Comparison of ENCODE assay signal across 29 cellular contexts in genomic region chr15:59334063-59334415, GRCh38. TPM values are rescaled to one million over a fixed set of nuclear protein-coding genes. Genes with fewer than 3 reads are reported as not detected.
DNase-seq lines count a peak whose midpoint lies in the region; ATAC-seq, FAIRE-seq and TF ChIP-seq lines count a peak whose summit lies in the region.
"Had no signal": no experiment of that assay in that cellular context is flagged by ENCODE, and none has a peak within 500 bp of the region (broad histone marks: within the 10 kb centered on the region; RNA-seq: fewer than 3 reads in every experiment).

No MANE protein-coding gene starts in this region.

- H3K27ac ChIP-seq in A549 (peak overlapping the region; percentile 9 to 85; a peak in 4 of 6 replicates), DOHH2 (ENCODE audit: low read depth, low read length) (no peak overlapping the region), RWPE2 (ENCODE audit: poor library complexity, severe bottlenecking) (peak overlapping the region; percentile 7), lower lobe of right lung (no peak overlapping the region)
- H3K27ac ChIP-seq: BLaER1 treated with 17β-estradiol and CSF1 and Interleukin-3, amounts not matched to agents 10 nM and 100 nM; KMS-11; SK-N-MC had no signal

- intact Hi-C loops in lower lobe of right lung (cut with DNase I), result no loop called here
- intact Hi-C loops in head of caudate nucleus (cut with DNase I), result no loop called here

- POLR2A ChIA-PET in A549 (lab: Yijun Ruan, JAX), result interaction anchor here (0.7 kb wide), 1 partner anchor 39 kb away, joined by 4 read pairs; the partner anchor contains the start of gene MYO1E

- ATAC-seq in A549 (no peak), RWPE2 (ENCODE audit: low read depth) (no peak; the same call in 2 of the 3 replicates), memory B cell (ENCODE audit: low read depth) (no peak), lower lobe of right lung (no peak)
- ATAC-seq: Panc1 had no signal

- no peaks in the 10 kb centered on the region for H3K36me3 ChIP-seq in DOHH2 (ENCODE audit: control insufficient read depth, low read length)
- H3K36me3 ChIP-seq in RWPE2 (ENCODE audit: low read depth), result peaks cover 14% of the 10 kb centered on the region; the same call in 1 of the 2 replicates
- H3K36me3 ChIP-seq in lower lobe of right lung, result no peaks in the 10 kb centered on the region
- H3K36me3 ChIP-seq: BLaER1 treated with 17β-estradiol and CSF1 and Interleukin-3, amounts not matched to agents 10 nM and 100 nM had no signal

- no peaks in the 10 kb centered on the region for H3K9me3 Mint-ChIP-seq in memory B cell
- H3K9me3 Mint-ChIP-seq: CD4-positive, alpha-beta memory T cell; HFFc6; IgD-negative memory B cell had no signal

- H3F3A ChIP-seq in DOHH2 (ENCODE audit: control insufficient read depth, insufficient read depth), result 0 out of 2 replicates have a peak, but pooled peaks cover 3% of the 10 kb centered on the region

- H3K27me3 Mint-ChIP-seq in memory B cell, result no peaks in the 10 kb centered on the region
- H3K27me3 Mint-ChIP-seq: IgD-negative memory B cell had no signal

- H3K4me2 ChIP-seq in A549 (peak overlapping the region; percentile 77), DOHH2 (ENCODE audit: low read length) (peak overlapping the region; percentile 70)
- H3K4me2 ChIP-seq: KMS-11 had no signal

- TF ChIP-seq EP300 in A549 (IDR thresholded peaks at IDR 0.05), result no peak

- no peaks in the 10 kb centered on the region for H3K9me2 ChIP-seq in DOHH2 (replicated peaks; ENCODE audit: control insufficient read depth, low read length)

- TF ChIP-seq RAD21 in A549 (conservative IDR thresholded peaks at IDR 0.05 in 1 of 2, IDR thresholded peaks at IDR 0.05 in 1 of 2), result no peak

- H3K27me3 ChIP-seq in DOHH2 (ENCODE audit: control insufficient read depth, low read length) (no peaks in the 10 kb centered on the region), RWPE2 (ENCODE audit: insufficient read depth, poor library complexity, severe bottlenecking) (no peaks in the 10 kb centered on the region), lower lobe of right lung (ENCODE audit: low read depth) (no peaks in the 10 kb centered on the region)
- H3K27me3 ChIP-seq: BLaER1 treated with 17β-estradiol and CSF1 and Interleukin-3, amounts not matched to agents 10 nM and 100 nM had no signal

- peaks cover 81% of the 10 kb centered on the region for H3K4me1 ChIP-seq in A549
- peaks cover 70% of the 10 kb centered on the region for H3K4me1 ChIP-seq in DOHH2 (ENCODE audit: control insufficient read depth, low read length)
- peaks cover 30% of the 10 kb centered on the region for H3K4me1 ChIP-seq in RWPE2 (ENCODE audit: insufficient read depth, poor library complexity, severe bottlenecking)
- H3K4me1 ChIP-seq in lower lobe of right lung, result peaks cover 27% of the 10 kb centered on the region

- peaks cover 45% of the 10 kb centered on the region for H3K4me1 Mint-ChIP-seq in memory B cell
- H3K4me1 Mint-ChIP-seq: CD4-positive, alpha-beta memory T cell had no signal

- CTCF ChIA-PET in A549 (lab: Yijun Ruan, JAX), result interaction anchor here (1.2 to 1.8 kb wide), 2 partner anchors 54 to 160 kb away, joined by 3 to 4 read pairs; no protein-coding TSS in a partner anchor

- DNase-seq in A549 (ENCODE audit: low read depth in 1 of 2, low spot score in 1 of 2) (no peak), RWPE2 (ENCODE audit: low spot score) (no peak), memory B cell (ENCODE audit: low spot score in 2 of 2) (no peak), DMS153 treated with DMSO at 0.1 percent for 48 hours (lab: John Stamatoyannopoulos, UW; ENCODE audit: unreplicated experiment) (no peak), lower lobe of right lung (no peak), head of caudate nucleus (no peak)
- DNase-seq: 8988T; CD4-positive, alpha-beta memory T cell; COR-L47; DMS 273 treated with DMSO at 0.1 percent for 48 hours; DMS79 treated with DMSO at 0.1 percent for 48 hours; HFFc6; NCI-H1048; NCI-H1417; NCI-H1694; NCI-H2029 treated with DMSO at 0.1 percent for 48 hours; NCI-H2171; NCI-H226; NCI-H510A; SIG-M5; SW 1271 had no signal

- no peak for FAIRE-seq in A549 (lab: Jason Lieb, UNC)
- FAIRE-seq: GM19239, H54 had no signal

- H3K9me3 ChIP-seq in A549 (no peaks in the 10 kb centered on the region), DOHH2 (ENCODE audit: control insufficient read depth, insufficient read depth, low read length) (no peaks in the 10 kb centered on the region), RWPE2 (ENCODE audit: severe bottlenecking) (no peaks in the 10 kb centered on the region), lower lobe of right lung (no peaks in the 10 kb centered on the region)
- H3K9me3 ChIP-seq: BLaER1 treated with 17β-estradiol and CSF1 and Interleukin-3, amounts not matched to agents 10 nM and 100 nM had no signal

- 75% methylated on average over 4 of the region's 4 CpGs for WGBS in A549 (ENCODE audit: missing lambda C conversion rate)

- H3K4me3 ChIP-seq in A549 (no peak overlapping the region), DOHH2 (ENCODE audit: low read length) (no peak overlapping the region), RWPE2 (ENCODE audit: severe bottlenecking) (no peak overlapping the region), lower lobe of right lung (no peak overlapping the region)
- H3K4me3 ChIP-seq: BLaER1 treated with 17β-estradiol and CSF1 and Interleukin-3, amounts not matched to agents 10 nM and 100 nM; SK-N-MC had no signal

- H3K36me3 Mint-ChIP-seq in memory B cell, result no peaks in the 10 kb centered on the region
- H3K36me3 Mint-ChIP-seq: CD4-positive, alpha-beta memory T cell had no signal

- no peak overlapping the region for H3K4me3 Mint-ChIP-seq in memory B cell
- H3K4me3 Mint-ChIP-seq: CD4-positive, alpha-beta memory T cell; HFFc6 had no signal

- H3K79me2 ChIP-seq in DOHH2 (ENCODE audit: control insufficient read depth, low read length), result peaks cover 80% of the 10 kb centered on the region

- no peak for TF ChIP-seq POLR2A in A549 (IDR thresholded peaks at IDR 0.05; ENCODE audit: low read length)

- H3K27ac Mint-ChIP-seq in memory B cell, result peak overlapping the region; percentile 54
- H3K27ac Mint-ChIP-seq: CD4-positive, alpha-beta memory T cell; HFFc6 had no signal

- no peak for TF ChIP-seq CTCF in A549 (IDR thresholded peaks at IDR 0.05)
- TF ChIP-seq CTCF in DOHH2 (IDR thresholded peaks at IDR 0.05; ENCODE audit: low read depth, low read length, poor library complexity, severe bottlenecking), result no peak
- TF ChIP-seq CTCF in RWPE2 (IDR thresholded peaks at IDR 0.05; ENCODE audit: poor library complexity, severe bottlenecking), result no peak
- TF ChIP-seq CTCF in lower lobe of right lung (IDR thresholded peaks at IDR 0.05), result no peak

- H4K20me1 ChIP-seq in DOHH2 (ENCODE audit: control insufficient read depth, insufficient read depth, low read depth, low read length), result no peaks in the 10 kb centered on the region

TF ChIP-seq in A549, 52 proteins besides CTCF, POLR2A, EP300 and RAD21:
- TF ChIP-seq HOXB13 (CRISPR knock-in tag; IDR thresholded peaks at IDR 0.05; ENCODE audit: low read depth), result no peak
- no peak for TF ChIP-seq CBX2 (IDR thresholded peaks at IDR 0.05; ENCODE audit: borderline replicate concordance, low read depth)
- no peak for TF ChIP-seq ESRRA (IDR thresholded peaks at IDR 0.05; ENCODE audit: borderline replicate concordance, low read length)
- no peak for TF ChIP-seq ELK1 (IDR thresholded peaks at IDR 0.05; ENCODE audit: low read depth, low read length)
- TF ChIP-seq MAFK (IDR thresholded peaks at IDR 0.05; ENCODE audit: partially characterized antibody), result no peak
- no peak for TF ChIP-seq NPAS2 (CRISPR knock-in tag; IDR thresholded peaks at IDR 0.05; ENCODE audit: borderline replicate concordance)
- peak in 1 of 2 experiments; percentile 43; a peak in 2 of 4 replicates for TF ChIP-seq CEBPB (IDR thresholded peaks at IDR 0.05)
- no peak for TF ChIP-seq RCOR1 (IDR thresholded peaks at IDR 0.05; ENCODE audit: low read depth, low read length)

RNA-seq across cellular contexts. Expression of gene MYO1E, which starts 38.6 kb away (rescaled TPM):
- 451 and 497 TPM in 2 replicates for polyA plus RNA-seq in A549 (2011; rRNA removed)
- polyA plus RNA-seq in A549 (2012; cell fraction: cytosol; rRNA removed), result 76.7 and 101 TPM in 2 replicates
- 251 and 264 TPM in 2 replicates for polyA plus RNA-seq in A549 (2012; cell fraction: nucleus; rRNA removed)
- polyA plus RNA-seq in A549 (2017; fragmentation: RNase III; extraction: RNeasy Plus Mini Kit Qiagen cat#74134 plus additional on column Dnase treatment), result 168 to 202 TPM (median 181 TPM) in 3 replicates
- polyA minus RNA-seq in A549 (2011; rRNA and poly(A)+ RNA removed), result 285 and 317 TPM in 2 replicates
- total RNA-seq in lower lobe of right lung, result 59.4 TPM
- polyA plus RNA-seq: CD4-positive, alpha-beta memory T cell had no signal

Comparison
In these comparisons a context has a peak if more than half of its experiments do, and no peak if none do; other contexts are left out.
1. H3K27ac ChIP-seq: peak in A549 (2 of 2) and RWPE2 (single experiment); none in DOHH2 (single experiment) and lower lobe of right lung (single experiment).